Comparison of ENCODE assay signal across 8 cellular contexts in the genomic region with DNA sequence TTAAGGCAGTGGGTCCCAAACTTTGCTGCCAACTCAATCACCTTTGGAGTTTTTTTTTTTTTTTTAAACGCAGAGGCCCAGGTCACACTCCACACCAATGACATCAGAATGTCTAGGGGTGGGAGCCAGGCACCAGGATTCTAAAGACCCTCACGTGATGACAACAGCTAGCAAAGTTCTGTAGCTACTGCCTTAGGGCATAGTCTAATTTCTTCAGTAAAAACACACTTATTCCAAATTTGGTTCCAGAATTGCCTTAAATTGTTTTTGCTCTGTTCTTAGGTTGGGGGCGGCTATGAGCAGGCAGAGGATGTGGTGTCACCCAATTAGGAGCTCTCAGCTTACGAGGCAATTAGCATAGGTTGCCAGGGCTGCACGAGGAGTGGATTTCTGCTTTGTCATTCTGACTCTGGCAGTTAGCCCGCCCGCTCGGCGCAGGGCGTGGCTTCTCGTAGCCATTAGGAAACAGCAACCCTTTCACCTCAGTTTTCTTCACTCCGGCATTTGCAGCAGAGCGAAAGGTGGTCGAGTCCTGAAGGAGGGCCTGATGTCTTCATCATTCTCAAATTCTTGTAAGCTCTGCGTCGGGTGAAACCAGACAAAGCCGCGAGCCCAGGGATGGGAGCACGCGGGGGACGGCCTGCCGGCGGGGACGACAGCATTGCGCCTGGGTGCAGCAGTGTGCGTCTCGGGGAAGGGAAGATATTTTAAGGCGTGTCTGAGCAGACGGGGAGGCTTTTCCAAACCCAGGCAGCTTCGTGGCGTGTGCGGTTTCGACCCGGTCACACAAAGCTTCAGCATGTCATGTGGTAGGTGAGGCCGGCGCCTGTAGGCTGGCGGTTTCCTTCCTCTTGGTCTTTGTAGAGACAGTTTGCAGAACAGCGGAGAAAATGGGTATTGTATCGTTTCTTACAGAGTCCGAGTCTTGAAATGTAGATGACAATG. TPM values are rescaled to one million over a fixed set of nuclear protein-coding genes. Genes with fewer than 3 reads are reported as not detected.
DNase-seq lines count a peak whose midpoint lies in the region; ATAC-seq, FAIRE-seq and TF ChIP-seq lines count a peak whose summit lies in the region.

No MANE protein-coding gene starts in this region.

- DNase-seq in AG20443 (ENCODE audit: low spot score) (peak; percentile 90), NCI-H345 treated with DMSO at 0.1 percent for 48 hours (lab: John Stamatoyannopoulos, UW; ENCODE audit: unreplicated experiment) (peak; percentile 95), cerebellar nuclear complex (lab: John Stamatoyannopoulos, UW) (peak; percentile 21 to 69), keratinocyte (ENCODE audit: low read depth, low spot score) (peak; percentile 85)
- DNase-seq in activated CD4-positive, CD25-positive, alpha-beta regulatory T cell treated with anti-CD3 and anti-CD28 coated beads, Interleukin-2, amount 50 U/mL, for 72 hours, result peak; percentile 82
- peak; percentile 65 to 79 for DNase-seq in stimulated activated CD4-positive, alpha-beta T cell treated with anti-CD3 and anti-CD28 coated beads, Interleukin-15, amount 100 ng/mL, for 1 hour (ENCODE audit: low read depth in 1 of 2, low spot score in 1 of 2)

- no peaks in the 10 kb centered on the region for H3K9me1 ChIP-seq in keratinocyte (ENCODE audit: control insufficient read depth, extremely low read depth, insufficient read depth, low read length)

- TF ChIP-seq CTCF in keratinocyte (optimal IDR thresholded peaks at IDR 0.05 in 1 of 3, IDR thresholded peaks at IDR 0.05 in 1 of 3, conservative IDR thresholded peaks at IDR 0.05 in 1 of 3; ENCODE audit: extremely low read depth in 1 of 3, insufficient read depth in 2 of 3, low read length in 3 of 3), result no peak

- peak overlapping the region; percentile 100 for H3K9ac ChIP-seq in keratinocyte (ENCODE audit: control insufficient read depth, extremely low read depth, insufficient read depth, low read length)

- peaks cover 45% of the 10 kb centered on the region for H3K79me2 ChIP-seq in keratinocyte (ENCODE audit: control insufficient read depth, insufficient read depth, low read length)

- H3K4me1 ChIP-seq in keratinocyte (ENCODE audit: control insufficient read depth, extremely low read depth, insufficient read depth, low read length), result peaks cover 36% of the 10 kb centered on the region

- no peaks in the 10 kb centered on the region for H3K27me3 ChIP-seq in keratinocyte (ENCODE audit: control insufficient read depth, extremely low read depth, insufficient read depth, low read length)

- peaks cover 1 to 15% of the 10 kb centered on the region in 2 experiments for H3K36me3 ChIP-seq in keratinocyte (ENCODE audit: control insufficient read depth in 2 of 2, extremely low read depth in 1 of 2, insufficient read depth in 2 of 2, low read length in 2 of 2)

- ATAC-seq in GM19035 (IDR thresholded peaks at IDR 0.05; ENCODE audit: unreplicated experiment), result peak; percentile 88
- peak; percentile 88 for ATAC-seq in HG03342 (IDR thresholded peaks at IDR 0.05; ENCODE audit: unreplicated experiment)

- H4K20me1 ChIP-seq in keratinocyte (ENCODE audit: control insufficient read depth, extremely low read depth, insufficient read depth, low read length), result peaks cover 12% of the 10 kb centered on the region

- H3K9me3 ChIP-seq in keratinocyte (ENCODE audit: control insufficient read depth, low read depth, low read length), result no peaks in the 10 kb centered on the region

- peak overlapping the region; percentile 73 to 100 (median 100) for H3K4me3 ChIP-seq in keratinocyte (ENCODE audit: control insufficient read depth in 2 of 3, extremely low read depth in 1 of 3, insufficient read depth in 2 of 3, low read depth in 1 of 3, low read length in 3 of 3)

- H2AFZ ChIP-seq in keratinocyte (ENCODE audit: control insufficient read depth, low read length), result peak overlapping the region; percentile 28

- H3K27ac ChIP-seq in keratinocyte (ENCODE audit: control insufficient read depth, insufficient read depth, low read length), result peak overlapping the region; percentile 96

- dilution Hi-C loops in keratinocyte (cut with MboI; ENCODE audit: extremely low pct_ligation_motif_present, low sequenced_read_pairs), result no loop called here

- FAIRE-seq in keratinocyte (lab: Jason Lieb, UNC), result peak; percentile 75

- peak overlapping the region; percentile 99 for H3K4me2 ChIP-seq in keratinocyte (ENCODE audit: control insufficient read depth, extremely low read depth, insufficient read depth, low read depth, low read length)

RNA-seq across cellular contexts. Expression of a gene that starts 16.7 kb away (rescaled TPM):
- polyA plus RNA-seq in keratinocyte, result 0.75 to 1.8 TPM (median 1.2 TPM) in 3 replicates
- polyA plus RNA-seq in keratinocyte (2011; ENCODE audit: low read depth), result 2.0 TPM
- polyA plus RNA-seq in keratinocyte (2011; cell fraction: cytosol; rRNA removed), result 0.53 and 0.94 TPM in 2 replicates
- polyA plus RNA-seq in keratinocyte (2011; cell fraction: nucleus; rRNA removed), result 1.8 and 3.5 TPM in 2 replicates
- 0.63 and 1.3 TPM in 2 replicates for polyA plus RNA-seq in keratinocyte (2012; ENCODE audit: low replicate concordance)
- 0.96 to 8.4 TPM (median 1.5 TPM) in 3 replicates for polyA minus RNA-seq in keratinocyte
- not detected for polyA minus RNA-seq in keratinocyte (2011; cell fraction: cytosol; rRNA and poly(A)+ RNA removed)
- 5.7 and 11.3 TPM in 2 replicates for polyA minus RNA-seq in keratinocyte (2011; cell fraction: nucleus; rRNA and poly(A)+ RNA removed)

Comparison
In these comparisons a context has a peak if more than half of its experiments do, and no peak if none do; other contexts are left out.
1. Peak in every context shown above with its lines: DNase-seq, ATAC-seq, H3K4me3 ChIP-seq and H3K27ac ChIP-seq.
2. DNase-seq: peak in every context shown above with its lines; median percentile 95 in NCI-H345 treated with DMSO at 0.1 percent for 48 hours; 90 in AG20443; 85 in keratinocyte; 82 in activated CD4-positive, CD25-positive, alpha-beta regulatory T cell treated with anti-CD3 and anti-CD28 coated beads, Interleukin-2, amount 50 U/mL, for 72 hours; 72 in stimulated activated CD4-positive, alpha-beta T cell treated with anti-CD3 and anti-CD28 coated beads, Interleukin-15, amount 100 ng/mL, for 1 hour; 45 in cerebellar nuclear complex.